ENCODE assay signal across 8 cellular contexts in the genomic region with DNA sequence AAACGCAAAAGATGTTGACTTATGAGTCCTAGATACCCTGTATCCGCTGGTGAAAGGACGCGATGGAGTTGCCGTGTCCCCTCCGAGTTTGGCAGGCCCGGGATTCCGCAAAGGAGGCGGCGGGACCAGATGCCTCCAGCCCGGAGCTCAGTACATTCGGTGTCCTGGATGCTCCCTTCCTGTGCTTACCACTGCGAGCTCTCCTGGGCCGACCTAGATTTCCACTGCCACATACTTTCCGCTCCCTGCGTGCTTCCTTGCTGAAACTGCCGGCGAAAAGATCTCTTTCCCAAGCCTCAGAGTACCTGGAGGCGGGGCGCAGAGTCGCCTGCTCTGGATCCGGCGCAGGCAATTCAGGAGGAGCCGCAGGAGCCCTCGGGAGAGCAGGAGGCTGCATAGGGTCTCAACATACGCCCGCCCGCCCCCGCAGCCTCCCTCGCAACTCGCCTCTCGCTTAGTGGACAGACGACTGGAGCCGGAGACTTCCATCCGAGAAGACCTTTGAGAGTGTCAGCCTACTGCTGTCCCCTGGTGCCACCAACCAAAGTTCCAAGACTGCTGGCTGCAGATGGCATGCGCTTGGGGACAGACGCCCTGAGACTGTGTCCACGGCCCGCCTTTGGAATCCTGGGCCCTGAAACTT. TPM values are rescaled to one million over a fixed set of nuclear protein-coding genes. Genes with fewer than 3 reads are reported as not detected.
A peak's percentile ranks its signal among the peaks of the same experiment; 100 is the strongest.
DNase-seq lines count a peak whose midpoint lies in the region; ATAC-seq and TF ChIP-seq lines count a peak whose summit lies in the region.

No MANE protein-coding gene starts in this region.

- H3K36me3 ChIP-seq in RWPE2 (ENCODE audit: low read depth) = no peaks in the 10 kb centered on the region
- no peaks in the 10 kb centered on the region for H3K36me3 ChIP-seq in neutrophil

- no peaks in the 10 kb centered on the region for H3K36me3 Mint-ChIP-seq in T-cell

- peak overlapping the region; percentile 17 for H3K27ac ChIP-seq in RWPE2 (ENCODE audit: poor library complexity, severe bottlenecking)
- H3K27ac ChIP-seq in neutrophil = peak overlapping the region; percentile 15

- peaks cover under 1% of the 10 kb centered on the region for H3K4me1 ChIP-seq in RWPE2 (ENCODE audit: insufficient read depth, poor library complexity, severe bottlenecking)
- H3K4me1 ChIP-seq in neutrophil (ENCODE audit: control insufficient read depth in 1 of 2, insufficient read depth in 1 of 2, low read depth in 1 of 2, low read length in 1 of 2) = peaks cover 22% of the 10 kb centered on the region in 2 experiments

- no peaks in the 10 kb centered on the region for H3K9me3 Mint-ChIP-seq in T-cell

- peak overlapping the region in 1 of 3 donors; percentile 10 for H3K4me3 Mint-ChIP-seq in T-cell

- TF ChIP-seq CTCF in RWPE2 (IDR thresholded peaks at IDR 0.05; ENCODE audit: poor library complexity, severe bottlenecking) (no peak), fibroblast of pulmonary artery (IDR thresholded peaks at IDR 0.05; ENCODE audit: low read length, missing control alignments) (no peak), neutrophil (IDR thresholded peaks at IDR 0.05) (no peak)

- no peak overlapping the region for H3K27ac Mint-ChIP-seq in T-cell

- ATAC-seq in RWPE2 (ENCODE audit: low read depth) = peak; percentile 71
- no peak for ATAC-seq in GM18858 (IDR thresholded peaks at IDR 0.05; ENCODE audit: unreplicated experiment)
- no peak for ATAC-seq in T-cell (replicated peaks in 1 of 4)
- no peak for ATAC-seq in GM21423 (IDR thresholded peaks at IDR 0.05; ENCODE audit: unreplicated experiment)
- ATAC-seq in GM21619 (IDR thresholded peaks at IDR 0.05; ENCODE audit: unreplicated experiment) = no peak

- peak; percentile 50 for DNase-seq in DMS153 (lab: John Stamatoyannopoulos, UW)
- DNase-seq in RWPE2 (ENCODE audit: low spot score) = no peak
- peak; percentile 58 for DNase-seq in fibroblast of pulmonary artery (ENCODE audit: low read depth)
- DNase-seq in T-cell = no peak

- POLR2A ChIA-PET in T-cell (lab: Charles Lee) = no interaction called here

- H3K27me3 ChIP-seq in RWPE2 (ENCODE audit: insufficient read depth, poor library complexity, severe bottlenecking) = no peaks in the 10 kb centered on the region
- H3K27me3 ChIP-seq in neutrophil = peaks cover 16% of the 10 kb centered on the region

- CTCF ChIA-PET in T-cell (lab: Charles Lee) = no interaction called here

- H3K4me3 ChIP-seq in RWPE2 (ENCODE audit: severe bottlenecking) = peak overlapping the region; percentile 22
- H3K4me3 ChIP-seq in fibroblast of pulmonary artery (replicated peaks; ENCODE audit: low read depth, low read length) = peak overlapping the region; percentile 46
- H3K4me3 ChIP-seq in neutrophil (ENCODE audit: low read depth in 1 of 2, low read length in 1 of 2) = peak overlapping the region; percentile 31 to 38

- H3K4me1 Mint-ChIP-seq in T-cell = peaks cover 12 to 26% (median 21%) of the 10 kb centered on the region in 3 donors

- H3K9me3 ChIP-seq in RWPE2 (ENCODE audit: severe bottlenecking) (no peaks in the 10 kb centered on the region), neutrophil (no peaks in the 10 kb centered on the region)

- H3K27me3 Mint-ChIP-seq in T-cell = peaks cover 0 to 2% of the 10 kb centered on the region in 2 donors

RNA-seq across cellular contexts. Expression of a gene that starts 39.8 kb away (rescaled TPM):
- total RNA-seq in T-cell = 10 to 100 TPM; 47.8 to 64.1 (median 53.1) TPM

Comparison
In these comparisons a context has a peak if more than half of its experiments do, and no peak if none do; other contexts are left out.
1. DNase-seq: peak in DMS153 (single experiment) and fibroblast of pulmonary artery (single experiment); none in RWPE2 (single experiment) and T-cell (0 of 34).
2. Peak in every context shown above with its lines, with median percentiles within 50 percentile points of each other: H3K4me3 ChIP-seq.